3 cellular contexts compared by ENCODE assay signal in the genomic region with DNA sequence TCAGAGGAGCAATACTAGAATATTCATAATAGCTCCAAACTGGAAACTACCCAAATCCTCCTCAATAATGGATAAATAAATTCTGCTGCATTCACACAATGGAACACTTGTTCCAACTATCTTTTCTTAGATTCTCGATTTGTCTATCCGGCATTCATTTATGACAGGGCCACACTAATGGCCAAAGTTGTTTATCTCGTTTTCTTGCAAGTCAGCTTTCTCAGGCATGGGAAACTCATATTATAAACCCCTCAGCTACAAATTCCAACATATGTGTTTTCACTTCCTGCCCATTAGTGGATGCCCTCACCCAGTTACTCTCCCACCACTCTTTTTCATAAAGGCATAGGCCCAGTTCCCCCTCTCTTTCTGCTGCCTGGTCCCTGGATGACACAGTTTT. TPM values are rescaled to one million over a fixed set of nuclear protein-coding genes. Genes with fewer than 3 reads are reported as not detected.
"Had no signal": no experiment of that assay in that cellular context is flagged by ENCODE, and none has a peak within 500 bp of the region (broad histone marks: within the 10 kb centered on the region; RNA-seq: fewer than 3 reads in every experiment).

No MANE protein-coding gene starts in this region.

RNA-seq across cellular contexts. Expression of gene RHCE, which starts 42.3 kb away (rescaled TPM):
- total RNA-seq: mesenteric fat pad, mononuclear cell had no signal
- polyA plus RNA-seq: immature natural killer cell had no signal
